Comparison of ENCODE assay signal across 19 cellular contexts in genomic region chr10:47058961-47059391, GRCh38.
DNase-seq lines count a peak whose midpoint lies in the region; ATAC-seq and TF ChIP-seq lines count a peak whose summit lies in the region.
"Had no signal": no experiment of that assay in that cellular context is flagged by ENCODE, and none has a peak within 500 bp of the region (broad histone marks: within the 10 kb centered on the region; RNA-seq: fewer than 3 reads in every experiment).

No MANE protein-coding gene starts in this region.

- H3K27ac Mint-ChIP-seq in osteocyte (ENCODE audit: unreplicated experiment): no peak overlapping the region

- no peaks in the 10 kb centered on the region for H3K9me3 Mint-ChIP-seq in osteocyte (ENCODE audit: unreplicated experiment)

- no peaks in the 10 kb centered on the region for H3K4me1 Mint-ChIP-seq in osteocyte (ENCODE audit: unreplicated experiment)
- H3K4me1 Mint-ChIP-seq: H9 had no signal

- no peak for TF ChIP-seq CTCF in osteocyte (IDR thresholded peaks at IDR 0.05)

- no peak for ATAC-seq in HG02678 (IDR thresholded peaks at IDR 0.05; ENCODE audit: unreplicated experiment)
- ATAC-seq: foreskin keratinocyte had no signal

- peak; percentile 71 for DNase-seq in AG08396 (ENCODE audit: low spot score)
- peak; percentile 83 for DNase-seq in GM03348 (ENCODE audit: low spot score)
- peak; percentile 76 for DNase-seq in NCI-H510A treated with DMSO at 0.1 percent for 48 hours (lab: John Stamatoyannopoulos, UW)
- peak; percentile 53 for DNase-seq in osteocyte (ENCODE audit: extremely low spot score, unreplicated experiment)
- no peak for DNase-seq in NCI-H774 (lab: John Stamatoyannopoulos, UW)
- DNase-seq in GOT3 (lab: John Stamatoyannopoulos, UW): no peak
- DNase-seq in NK-92 treated with Interleukin-12 subunit alpha and Interleukin-12 subunit beta, amount 100 ng/mL, for 24 hours (lab: John Stamatoyannopoulos, UW): no peak
- DNase-seq: activated CD4-positive, CD25-positive, alpha-beta regulatory T cell treated with anti-CD3 and anti-CD28 coated beads, Interleukin-2, amount 50 U/mL, for 72 hours; activated CD8-positive, alpha-beta memory T cell treated with anti-CD3 and anti-CD28 coated beads, Interleukin-2, amount 50 U/mL, for 4 hours; activated gamma-delta T cell treated with Interleukin-2 at 50 U/mL for 16 hours; AML-193; aorta; foreskin keratinocyte; H9; left cardiac atrium; NCI-H1436 treated with DMSO at 0.1 percent for 48 hours; OCI-M1; T1000 had no signal

- H3K27me3 Mint-ChIP-seq in osteocyte (ENCODE audit: unreplicated experiment): peaks cover 10% of the 10 kb centered on the region

- H3K36me3 Mint-ChIP-seq in osteocyte (ENCODE audit: unreplicated experiment): no peaks in the 10 kb centered on the region

- H3K4me3 Mint-ChIP-seq in osteocyte (ENCODE audit: unreplicated experiment): no peak overlapping the region
- H3K4me3 Mint-ChIP-seq: H9 had no signal

Comparison
In these comparisons a context has a peak if more than half of its experiments do, and no peak if none do; other contexts are left out.
1. DNase-seq: peak in AG08396 (single experiment), GM03348 (single experiment), NCI-H510A treated with DMSO at 0.1 percent for 48 hours (single experiment) and osteocyte (single experiment); none in NCI-H774 (single experiment), GOT3 (single experiment) and NK-92 treated with Interleukin-12 subunit alpha and Interleukin-12 subunit beta, amount 100 ng/mL, for 24 hours (single experiment).